34 cellular contexts compared by ENCODE assay signal in the genomic region with DNA sequence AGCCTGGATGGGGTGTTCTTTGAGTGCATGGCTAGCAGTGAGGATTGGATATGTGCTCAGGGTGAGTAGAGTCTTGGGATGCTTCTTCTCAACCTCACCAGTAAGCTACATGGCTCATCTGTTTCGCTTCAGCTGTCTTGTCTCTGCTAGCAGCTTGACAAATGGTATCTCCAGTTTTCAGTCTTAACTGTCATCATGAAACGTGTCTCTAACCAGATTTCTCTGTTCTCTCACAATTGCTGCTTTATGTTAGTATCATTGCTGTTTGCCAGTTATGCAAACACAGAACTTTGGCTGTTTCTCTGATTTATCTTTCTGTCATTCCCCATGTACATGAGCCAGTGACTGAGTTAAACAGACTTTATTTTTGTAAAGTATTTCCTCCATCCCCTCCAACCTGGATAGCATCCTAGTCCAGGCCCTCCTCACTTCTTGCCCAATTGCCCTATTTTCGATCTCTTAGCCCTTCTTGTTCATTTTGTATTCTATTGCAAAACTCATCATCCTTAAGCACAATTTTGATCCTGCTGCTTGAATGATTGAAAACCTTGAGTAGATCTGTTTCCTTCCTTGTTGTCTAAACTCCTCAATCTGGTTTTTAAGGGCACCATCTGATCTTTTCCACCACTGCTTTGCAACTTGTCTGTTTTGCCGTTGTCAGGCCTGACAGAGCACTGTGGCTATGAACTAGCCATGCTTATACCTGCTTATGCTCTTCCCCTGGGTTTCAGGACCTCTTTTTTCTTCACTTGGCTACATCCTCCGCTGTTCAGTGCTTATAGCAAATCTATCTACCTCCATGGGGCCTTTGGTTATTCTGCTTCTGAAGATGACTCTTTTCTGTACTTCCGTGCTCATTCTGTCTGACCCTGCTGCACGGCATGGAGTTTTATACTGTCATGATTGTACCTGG. TPM values are rescaled to one million over a fixed set of nuclear protein-coding genes. Genes with fewer than 3 reads are reported as not detected.
DNase-seq lines count a peak whose midpoint lies in the region; ATAC-seq, FAIRE-seq and TF ChIP-seq lines count a peak whose summit lies in the region.
"Had no signal": no experiment of that assay in that cellular context is flagged by ENCODE, and none has a peak within 500 bp of the region (broad histone marks: within the 10 kb centered on the region; RNA-seq: fewer than 3 reads in every experiment).

No MANE protein-coding gene starts in this region.

- intact Hi-C loops in uterus (cut with DNase I; ENCODE audit: low total_unique reads) = no loop called here
- intact Hi-C loops in stomach (cut with DNase I; ENCODE audit: low total_unique reads) = no loop called here

- H3K27ac ChIP-seq in uterus = no peak overlapping the region
- H3K27ac ChIP-seq in stomach = no peak overlapping the region
- H3K27ac ChIP-seq: ascending aorta, tibial nerve had no signal

- TF ChIP-seq CTCF in uterus (IDR thresholded peaks at IDR 0.05) (no peak), stomach (IDR thresholded peaks at IDR 0.05) (no peak)

- ATAC-seq in HG02870 (IDR thresholded peaks at IDR 0.05; ENCODE audit: unreplicated experiment) = peak; percentile 58
- ATAC-seq: activated T-helper 17 cell treated with anti-CD3 and anti-CD28 coated beads, Interleukin-2, amount 50 U/mL, for 72 hours; K562; naive thymus-derived CD8-positive, alpha-beta T cell; right cardiac atrium; stimulated activated naive CD8-positive, alpha-beta T cell treated with anti-CD3 and anti-CD28 coated beads, Interleukin-15, amount 100 ng/mL, for 72 hours; WTC11 had no signal

- no peak overlapping the region for H3K4me3 ChIP-seq in uterus
- H3K4me3 ChIP-seq in stomach = no peak overlapping the region
- H3K4me3 ChIP-seq: ascending aorta, K562, tibial nerve had no signal

- no peak for TF ChIP-seq EP300 in stomach (IDR thresholded peaks at IDR 0.05)

- DNase-seq in Ammon's horn (ENCODE audit: low spot score) = peak; percentile 66
- DNase-seq in frontal cortex (ENCODE audit: low spot score in 2 of 2) = peak; percentile 7 to 17
- peak; percentile 15 for DNase-seq in myocyte (ENCODE audit: low read depth)
- no peak for DNase-seq in activated gamma-delta T cell (lab: John Stamatoyannopoulos, UW)
- DNase-seq in uterus = no peak
- DNase-seq in SIG-M5 (lab: John Stamatoyannopoulos, UW) = no peak
- no peak for DNase-seq in stomach
- DNase-seq: activated CD4-positive, alpha-beta T cell treated with anti-CD3 and anti-CD28 coated beads, Interleukin-2, amount 50 U/mL, for 48 hours; activated CD8-positive, alpha-beta memory T cell treated with anti-CD3 and anti-CD28 coated beads, Interleukin-2, amount 50 U/mL, for 4 hours; Calu3; GOT3; kidney glomerular epithelial cell; mammary epithelial cell; naive thymus-derived CD8-positive, alpha-beta T cell; NCI-H1105 treated with DMSO at 0.1 percent for 48 hours; NCI-H2081; NCI-H226; occipital lobe; right cardiac atrium; stimulated activated CD4-positive, alpha-beta T cell treated with anti-CD3 and anti-CD28 coated beads, Interleukin-12 subunit alpha, Interleukin-12 subunit beta, amount 100 ng/mL, for 4 hours; stimulated activated naive CD8-positive, alpha-beta T cell treated with anti-CD3 and anti-CD28 coated beads, Interleukin-15, amount 100 ng/mL, for 72 hours; T1000 had no signal

- no peaks in the 10 kb centered on the region for H3K27me3 ChIP-seq in uterus
- no peaks in the 10 kb centered on the region for H3K27me3 ChIP-seq in stomach
- H3K27me3 ChIP-seq: ascending aorta, tibial nerve had no signal

- no peaks in the 10 kb centered on the region for H3K4me1 ChIP-seq in uterus
- H3K4me1 ChIP-seq in stomach = no peaks in the 10 kb centered on the region
- H3K4me1 ChIP-seq: ascending aorta, tibial nerve had no signal

- TF ChIP-seq POLR2A in uterus (IDR thresholded peaks at IDR 0.05) (no peak), stomach (IDR thresholded peaks at IDR 0.05) (no peak)

- H3K9me3 ChIP-seq in uterus (no peaks in the 10 kb centered on the region), stomach (no peaks in the 10 kb centered on the region)
- H3K9me3 ChIP-seq: ascending aorta, tibial nerve had no signal

- H3K36me3 ChIP-seq in uterus = no peaks in the 10 kb centered on the region
- peaks cover 53 to 100% (median 100%) of the 10 kb centered on the region in 4 donors for H3K36me3 ChIP-seq in stomach

- 81 to 88% (median 85%) methylated on average over 7 of the region's 7 CpGs for WGBS in stomach, 5 donors

- FAIRE-seq in frontal cortex (lab: Jason Lieb, UNC) = no peak
- FAIRE-seq: A204.1, K562 had no signal

RNA-seq across cellular contexts. Expression of gene ADIG, which starts 37.7 kb away (rescaled TPM):
- total RNA-seq in frontal cortex = not detected
- total RNA-seq in myocyte = not detected in 2 replicates
- polyA plus RNA-seq in myocyte (2012) = not detected
- not detected for total RNA-seq in uterus
- total RNA-seq in stomach = not detected
- not detected for polyA plus RNA-seq in stomach
- total RNA-seq: activated T-helper 17 cell treated with anti-CD3 and anti-CD28 coated beads, Interleukin-2, amount 50 U/mL, for 72 hours; ascending aorta; Calu3; fibroblast of lung; HT-29; K562; mammary epithelial cell; MCF 10A; naive thymus-derived CD8-positive, alpha-beta T cell; occipital lobe; OCI-LY7; right cardiac atrium; tibial nerve; WTC11 had no signal
- polyA plus RNA-seq: BJ; fibroblast of lung; K562; mammary epithelial cell; naive thymus-derived CD8-positive, alpha-beta T cell; right cardiac atrium had no signal

RNA-seq across cellular contexts. Expression of gene ARHGAP40, which starts 58.4 kb away (rescaled TPM):
- total RNA-seq in frontal cortex (0.41 TPM), myocyte (not detected in 2 replicates), uterus (1 to 10 TPM in 1 of 4 donors, under 1 TPM in 1, not detected in 2; 0.21 to 1.2 TPM), stomach (1 to 10 TPM in 1 of 5 donors, under 1 TPM in 1, not detected in 3; 0.73 to 4.1 TPM)
- not detected for polyA plus RNA-seq in myocyte (2012)
- 10 to 100 TPM in 1 of 3 donors, 1 to 10 TPM in 1, under 1 TPM in 1; 0.31 to 15.7 (median 1.1) TPM for polyA plus RNA-seq in stomach
- total RNA-seq: activated T-helper 17 cell treated with anti-CD3 and anti-CD28 coated beads, Interleukin-2, amount 50 U/mL, for 72 hours; ascending aorta; fibroblast of lung; HT-29; K562; MCF 10A; naive thymus-derived CD8-positive, alpha-beta T cell; occipital lobe; OCI-LY7; right cardiac atrium; tibial nerve had no signal
- polyA plus RNA-seq: BJ; fibroblast of lung; K562; naive thymus-derived CD8-positive, alpha-beta T cell; right cardiac atrium had no signal

Comparison
In these comparisons a context has a peak if more than half of its experiments do, and no peak if none do; other contexts are left out.
1. DNase-seq: peak in Ammon's horn (single experiment), frontal cortex (2 of 2) and myocyte (single experiment); none in activated gamma-delta T cell (single experiment), uterus (0 of 2), SIG-M5 (single experiment) and stomach (single experiment).